ENCODE assay signal across 18 cellular contexts in the genomic region with DNA sequence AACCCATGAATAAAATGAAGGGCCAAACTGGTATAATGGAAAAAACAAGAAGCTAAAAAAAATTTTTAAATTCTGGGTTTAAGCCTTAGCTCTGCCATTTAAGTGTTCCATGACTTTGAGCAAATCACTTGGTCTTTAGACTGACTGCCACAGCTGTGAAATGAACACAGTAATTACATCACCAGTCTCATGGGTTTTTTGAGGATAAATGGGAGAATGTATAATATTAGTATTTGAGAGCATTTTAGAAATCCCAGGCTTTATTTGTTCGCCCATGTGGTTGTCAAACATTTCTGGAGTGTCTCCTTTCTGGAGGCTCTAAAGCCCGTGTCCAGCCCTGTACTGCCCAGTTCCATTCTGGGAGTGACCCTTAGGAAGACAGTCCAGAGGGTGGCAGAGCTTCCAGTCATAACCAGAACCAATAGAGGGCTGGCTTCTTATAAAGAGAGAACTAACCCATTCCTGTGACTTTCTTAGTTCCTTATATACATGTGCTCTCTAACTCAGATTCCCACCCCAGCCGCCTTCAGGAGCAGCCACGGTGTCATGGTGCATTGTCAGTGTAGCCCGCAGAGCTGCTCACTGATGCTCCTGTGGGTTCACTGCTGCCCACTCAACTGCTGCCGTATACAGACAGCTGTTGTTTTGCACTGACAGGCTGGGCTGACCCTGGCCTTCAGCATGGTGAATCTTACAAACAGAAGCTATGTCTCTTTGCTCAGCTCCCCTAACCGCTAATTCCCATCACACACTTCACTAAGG. TPM values are rescaled to one million over a fixed set of nuclear protein-coding genes. Genes with fewer than 3 reads are reported as not detected.
DNase-seq lines count a peak whose midpoint lies in the region; ATAC-seq and TF ChIP-seq lines count a peak whose summit lies in the region.
"Had no signal": no experiment of that assay in that cellular context is flagged by ENCODE, and none has a peak within 500 bp of the region (broad histone marks: within the 10 kb centered on the region; RNA-seq: fewer than 3 reads in every experiment).

No MANE protein-coding gene starts in this region.

- peaks cover 22 to 29% of the 10 kb centered on the region in 2 donors for H3K4me1 Mint-ChIP-seq in stimulated activated naive B cell treated with anti-CD40 and anti-IgM and Interleukin-4, amounts not matched to agents 10 μg/mL and 1 μg/mL and 100 μg/mL, for 72 hours

- no peaks in the 10 kb centered on the region for H3K9me3 Mint-ChIP-seq in stimulated activated naive B cell treated with anti-CD40 and anti-IgM and Interleukin-4, amounts not matched to agents 10 μg/mL and 1 μg/mL and 100 μg/mL, for 72 hours

- TF ChIP-seq POLR2A in esophagus muscularis mucosa (IDR thresholded peaks at IDR 0.05; ENCODE audit: low read depth): no peak

- H3K9me3 ChIP-seq in esophagus muscularis mucosa: no peaks in the 10 kb centered on the region
- H3K9me3 ChIP-seq: HAP-1, Peyer's patch had no signal

- H3K27ac ChIP-seq in esophagus muscularis mucosa (replicated peaks in 1 of 4): peak overlapping the region in 3 of 4 donors; percentile 3 to 87 (median 62)
- H3K27ac ChIP-seq: 22Rv1, HL-60, Peyer's patch had no signal

- no peaks in the 10 kb centered on the region for H3K27me3 ChIP-seq in esophagus muscularis mucosa
- H3K27me3 ChIP-seq: Peyer's patch had no signal

- WGBS in esophagus muscularis mucosa: 86% methylated on average over 7 of the region's 7 CpGs

- peaks cover 0 to 80% (median 65%) of the 10 kb centered on the region in 4 donors for H3K4me1 ChIP-seq in esophagus muscularis mucosa
- H3K4me1 ChIP-seq: HAP-1 had no signal

- no peak overlapping the region for H3K4me3 Mint-ChIP-seq in stimulated activated naive B cell treated with anti-CD40 and anti-IgM and Interleukin-4, amounts not matched to agents 10 μg/mL and 1 μg/mL and 100 μg/mL, for 72 hours

- H3K36me3 Mint-ChIP-seq in stimulated activated naive B cell treated with anti-CD40 and anti-IgM and Interleukin-4, amounts not matched to agents 10 μg/mL and 1 μg/mL and 100 μg/mL, for 72 hours: no peaks in the 10 kb centered on the region

- TF ChIP-seq CTCF in esophagus muscularis mucosa (IDR thresholded peaks at IDR 0.05): no peak

- H3K4me3 ChIP-seq in esophagus muscularis mucosa: no peak overlapping the region
- H3K4me3 ChIP-seq: HAP-1, K562, Peyer's patch had no signal

- no peak overlapping the region for H3K27ac Mint-ChIP-seq in stimulated activated naive B cell treated with anti-CD40 and anti-IgM and Interleukin-4, amounts not matched to agents 10 μg/mL and 1 μg/mL and 100 μg/mL, for 72 hours

- peaks cover 0 to 37% (median 8%) of the 10 kb centered on the region in 4 donors for H3K36me3 ChIP-seq in esophagus muscularis mucosa
- H3K36me3 ChIP-seq: HAP-1 had no signal

- ATAC-seq in stimulated activated naive B cell treated with anti-CD40 and anti-IgM and Interleukin-4, amounts not matched to agents 10 μg/mL and 1 μg/mL and 100 μg/mL, for 72 hours (replicated peaks): peak; percentile 88 to 95

- intact Hi-C loops in esophagus muscularis mucosa (cut with DNase I): no loop called here

- DNase-seq in DMS 273 (lab: John Stamatoyannopoulos, UW; ENCODE audit: unreplicated experiment): peak; percentile 36
- no peak for DNase-seq in DMS 273 treated with DMSO at 0.1 percent for 48 hours (lab: John Stamatoyannopoulos, UW)
- DNase-seq in MV-4-11 (lab: John Stamatoyannopoulos, UW): peak; percentile 62
- no peak for DNase-seq in esophagus muscularis mucosa (ENCODE audit: extremely low spot score)
- DNase-seq in stimulated activated naive B cell treated with anti-CD40 and anti-IgM and Interleukin-4, amounts not matched to agents 10 μg/mL and 1 μg/mL and 100 μg/mL, for 72 hours: peak; percentile 49
- no peak for DNase-seq in cerebellum (ENCODE audit: low spot score)
- no peak for DNase-seq in AG08396 (ENCODE audit: low spot score)
- no peak for DNase-seq in dermis blood vessel endothelial cell
- DNase-seq: NCI-H1105 treated with DMSO at 0.1 percent for 48 hours, NCI-H187 treated with DMSO at 0.1 percent for 48 hours, NCI-H82, Peyer's patch, Right ventricle myocardium superior had no signal

- no peak for TF ChIP-seq EP300 in esophagus muscularis mucosa (IDR thresholded peaks at IDR 0.05)

- H3K27me3 Mint-ChIP-seq in stimulated activated naive B cell treated with anti-CD40 and anti-IgM and Interleukin-4, amounts not matched to agents 10 μg/mL and 1 μg/mL and 100 μg/mL, for 72 hours: peaks cover 0 to 8% of the 10 kb centered on the region in 2 donors

RNA-seq across cellular contexts. Expression of a gene that starts 44.7 kb away (rescaled TPM):
- 100 to 1,000 TPM in 1 of 4 donors, 10 to 100 TPM in 3; 87.2 to 119 (median 90.8) TPM for total RNA-seq in esophagus muscularis mucosa
- 88.6 TPM for total RNA-seq in cerebellum
- under 0.01 and 0.09 TPM in 2 replicates for total RNA-seq in dermis blood vessel endothelial cell
- total RNA-seq: K562, NCI-H460 had no signal

Comparison
In these comparisons a context has a peak if more than half of its experiments do, and no peak if none do; other contexts are left out.
1. DNase-seq: peak in DMS 273 (single experiment), MV-4-11 (single experiment) and stimulated activated naive B cell treated with anti-CD40 and anti-IgM and Interleukin-4, amounts not matched to agents 10 μg/mL and 1 μg/mL and 100 μg/mL, for 72 hours (single experiment); none in DMS 273 treated with DMSO at 0.1 percent for 48 hours (single experiment), esophagus muscularis mucosa (single experiment), cerebellum (single experiment), AG08396 (single experiment) and dermis blood vessel endothelial cell (single experiment).
2. RNA of a gene that starts 44.7 kb away (total RNA-seq): 87.2 to 119 TPM in esophagus muscularis mucosa and 88.6 TPM in cerebellum (single experiment); under 0.01 to 0.09 TPM in dermis blood vessel endothelial cell; every median in the first group is over 10 times any median in the second.